Comparison of ENCODE assay signal across 21 cellular contexts in genomic region chr20:17343091-17343490, GRCh38.
DNase-seq lines count a peak whose midpoint lies in the region; ATAC-seq, FAIRE-seq and TF ChIP-seq lines count a peak whose summit lies in the region.
"Had no signal": no experiment of that assay in that cellular context is flagged by ENCODE, and none has a peak within 500 bp of the region (broad histone marks: within the 10 kb centered on the region; RNA-seq: fewer than 3 reads in every experiment).

No MANE protein-coding gene starts in this region.

- peak; percentile 55 for DNase-seq in AG10803 (ENCODE audit: low read depth)
- no peak for DNase-seq in adipocyte (ENCODE audit: low read depth)
- DNase-seq in mesenchymal stem cell, result no peak
- no peak for DNase-seq in osteoblast (ENCODE audit: insufficient read length, low spot score, missing footprints)
- no peak for DNase-seq in small intestine
- DNase-seq in mucosa of descending colon, result no peak
- DNase-seq in stimulated activated CD4-positive, alpha-beta T cell treated with anti-CD3 and anti-CD28 coated beads, Interleukin-4, amount 100 ng/mL, for 4 hours, result no peak
- DNase-seq: 8988T; Caco-2; CD4-positive, CD25-positive, alpha-beta regulatory T cell; CD8-positive, alpha-beta T cell; DMS153; DND-41; H7; HCEC 1CT had no signal

- H2BK120ac ChIP-seq in mesenchymal stem cell (ENCODE audit: low read depth, low read length), result no peak overlapping the region

- H3K4me1 ChIP-seq in adipocyte (ENCODE audit: control insufficient read depth, insufficient read depth, low read length) (peaks cover 23% of the 10 kb centered on the region), mesenchymal stem cell (ENCODE audit: control insufficient read depth, insufficient read depth, low read depth, low read length) (no peaks in the 10 kb centered on the region), osteoblast (ENCODE audit: insufficient read depth, low read length) (peaks cover 25% of the 10 kb centered on the region), small intestine (ENCODE audit: control insufficient read depth in 2 of 2, insufficient read depth in 1 of 2, low read depth in 1 of 2, low read length in 1 of 2) (no peaks in the 10 kb centered on the region), mucosa of descending colon (ENCODE audit: low read depth) (no peaks in the 10 kb centered on the region)
- H3K4me1 ChIP-seq: A549, BLaER1, Caco-2 had no signal

- no peak for FAIRE-seq in small intestine (lab: Jason Lieb, UNC)
- FAIRE-seq: A549, G401.6, GM12892, H1 had no signal

- no peak overlapping the region for H3K18ac ChIP-seq in mesenchymal stem cell (ENCODE audit: low read depth in 1 of 2, low read length in 2 of 2)

- no peaks in the 10 kb centered on the region for H3K79me2 ChIP-seq in osteoblast (ENCODE audit: insufficient read depth, low read length)

- H3K9me3 ChIP-seq in adipocyte (ENCODE audit: control insufficient read depth, low read length) (no peaks in the 10 kb centered on the region), mesenchymal stem cell (ENCODE audit: control insufficient read depth, low read length) (no peaks in the 10 kb centered on the region), osteoblast (ENCODE audit: low read depth, low read length) (no peaks in the 10 kb centered on the region), small intestine (ENCODE audit: control insufficient read depth, low read depth) (no peaks in the 10 kb centered on the region), mucosa of descending colon (no peaks in the 10 kb centered on the region)
- H3K9me3 ChIP-seq: A549, BLaER1, Caco-2 had no signal

- H3K14ac ChIP-seq in mesenchymal stem cell (ENCODE audit: low read length in 2 of 2), result no peak overlapping the region

- no peaks in the 10 kb centered on the region for H3K36me3 ChIP-seq in adipocyte (ENCODE audit: control insufficient read depth, insufficient read depth, low read length, severe bottlenecking)
- no peaks in the 10 kb centered on the region for H3K36me3 ChIP-seq in mesenchymal stem cell (ENCODE audit: control insufficient read depth in 1 of 2, insufficient read depth in 2 of 2, low read depth in 1 of 2, low read length in 2 of 2)
- H3K36me3 ChIP-seq in osteoblast (ENCODE audit: insufficient read depth, low read length), result no peaks in the 10 kb centered on the region
- no peaks in the 10 kb centered on the region for H3K36me3 ChIP-seq in small intestine (ENCODE audit: control insufficient read depth in 2 of 2, insufficient read depth in 2 of 2, low read length in 2 of 2)
- H3K36me3 ChIP-seq in mucosa of descending colon (ENCODE audit: low read depth), result no peaks in the 10 kb centered on the region
- H3K36me3 ChIP-seq: BLaER1 had no signal

- no peak overlapping the region for H2BK5ac ChIP-seq in mesenchymal stem cell (ENCODE audit: low read depth, low read length, poor library complexity, severe bottlenecking)

- H2AK5ac ChIP-seq in mesenchymal stem cell (ENCODE audit: low read length, severe bottlenecking), result no peak overlapping the region

- 67% methylated on average over 1 of the region's 1 CpG for WGBS in mesenchymal stem cell
- WGBS in small intestine, 3 donors, result 77 to 95% (median 89%) methylated on average over 1 of the region's 1 CpG

- H4K8ac ChIP-seq in mesenchymal stem cell (ENCODE audit: low read length), result no peak overlapping the region

- intact Hi-C loops in mucosa of descending colon (cut with DNase I, micrococcal nuclease), result no loop called here

- no peaks in the 10 kb centered on the region for H4K20me1 ChIP-seq in osteoblast (ENCODE audit: insufficient read depth, low read length)
- H4K20me1 ChIP-seq: BLaER1 had no signal

- ATAC-seq in mucosa of descending colon, result no peak
- ATAC-seq: A549; CD8-positive, alpha-beta T cell had no signal

- no peaks in the 10 kb centered on the region for H3K79me1 ChIP-seq in mesenchymal stem cell (replicated peaks; ENCODE audit: low read length, poor library complexity, severe bottlenecking)

- no peak overlapping the region for H4K91ac ChIP-seq in mesenchymal stem cell (ENCODE audit: low read length)

- H3K4me2 ChIP-seq in mesenchymal stem cell (ENCODE audit: low read length, poor library complexity, severe bottlenecking) (no peak overlapping the region), osteoblast (ENCODE audit: insufficient read depth, low read length) (peak overlapping the region; percentile 66)
- H3K4me2 ChIP-seq: A549, BLaER1 had no signal

- no peak overlapping the region for H3K4ac ChIP-seq in mesenchymal stem cell (ENCODE audit: low read depth in 1 of 2, low read length in 2 of 2)

- no peak for TF ChIP-seq CTCF in AG10803 (conservative IDR thresholded peaks at IDR 0.05; ENCODE audit: low read length)
- no peak for TF ChIP-seq CTCF in osteoblast (IDR thresholded peaks at IDR 0.05; ENCODE audit: extremely low read depth, low read depth, low read length)
- TF ChIP-seq CTCF in mucosa of descending colon (IDR thresholded peaks at IDR 0.05), result no peak

- H3K27ac ChIP-seq in mesenchymal stem cell (ENCODE audit: low read length, poor library complexity, severe bottlenecking) (no peak overlapping the region), osteoblast (ENCODE audit: low read depth, low read length) (peak overlapping the region; percentile 56), small intestine (ENCODE audit: low read depth in 1 of 2, low read length in 1 of 2) (no peak overlapping the region)
- H3K27ac ChIP-seq: A549, BLaER1, C4-2B had no signal

- no peak overlapping the region for H2BK12ac ChIP-seq in mesenchymal stem cell (ENCODE audit: low read length in 2 of 2)

- H3K9ac ChIP-seq in adipocyte (ENCODE audit: low read length), result no peak overlapping the region
- peak overlapping the region; percentile 64 for H3K9ac ChIP-seq in mesenchymal stem cell (ENCODE audit: low read length)
- H3K9ac ChIP-seq: BLaER1 had no signal

- peaks cover 18% of the 10 kb centered on the region for H3K27me3 ChIP-seq in adipocyte (replicated peaks; ENCODE audit: control insufficient read depth, insufficient read depth, low read length)
- peaks cover 11 to 13% of the 10 kb centered on the region in 2 experiments for H3K27me3 ChIP-seq in mesenchymal stem cell (ENCODE audit: control insufficient read depth in 1 of 2, insufficient read depth in 1 of 2, low read length in 2 of 2)
- H3K27me3 ChIP-seq in osteoblast (ENCODE audit: insufficient read depth, low read length), result no peaks in the 10 kb centered on the region
- no peaks in the 10 kb centered on the region for H3K27me3 ChIP-seq in small intestine (ENCODE audit: control insufficient read depth in 2 of 2, insufficient read depth in 2 of 2, low read length in 2 of 2)
- H3K27me3 ChIP-seq: BLaER1 had no signal

- H2AFZ ChIP-seq in mesenchymal stem cell (ENCODE audit: low read depth, low read length) (no peak overlapping the region), osteoblast (ENCODE audit: low read length) (no peak overlapping the region)

- no peak overlapping the region for H2BK15ac ChIP-seq in mesenchymal stem cell (ENCODE audit: low read depth, poor library complexity, severe bottlenecking)

- no peak overlapping the region for H3K23ac ChIP-seq in mesenchymal stem cell (ENCODE audit: low read length in 2 of 2)

- H3K4me3 ChIP-seq in AG10803 (ENCODE audit: low read length) (no peak overlapping the region; the same call in 1 of the 2 replicates), adipocyte (ENCODE audit: low read length) (peak overlapping the region; percentile 62), mesenchymal stem cell (ENCODE audit: insufficient read depth in 1 of 2, low read depth in 1 of 2, low read length in 2 of 2) (peak overlapping the region in 1 of 2 experiments; percentile 22), osteoblast (ENCODE audit: insufficient read depth, low read length) (peak overlapping the region; percentile 0), small intestine (ENCODE audit: low read depth in 1 of 2, low read length in 2 of 2) (no peak overlapping the region), mucosa of descending colon (no peak overlapping the region)
- H3K4me3 ChIP-seq: A549, BLaER1 had no signal

Comparison
In these comparisons a context has a peak if more than half of its experiments do, and no peak if none do; other contexts are left out.
1. H3K4me3 ChIP-seq: peak in adipocyte (single experiment) and osteoblast (single experiment); none in AG10803 (single experiment), small intestine (0 of 2) and mucosa of descending colon (single experiment).